ENCODE assay signal across 15 cellular contexts in genomic region chr3:175659951-175660350, GRCh38.
"Had no signal": no experiment of that assay in that cellular context is flagged by ENCODE, and none has a peak within 500 bp of the region (broad histone marks: within the 10 kb centered on the region; RNA-seq: fewer than 3 reads in every experiment).

No MANE protein-coding gene starts in this region.

- DNase-seq: activated CD4-positive, alpha-beta T cell treated with anti-CD3 and anti-CD28 coated beads, Interleukin-2, amount 50 U/mL, for 1 hour; activated CD4-positive, CD25-positive, alpha-beta regulatory T cell treated with anti-CD3 and anti-CD28 coated beads, Interleukin-2, amount 50 U/mL, for 72 hours; activated CD8-positive, alpha-beta memory T cell treated with anti-CD3 and anti-CD28 coated beads, Interleukin-2, amount 50 U/mL, for 4 hours; activated naive CD4-positive, alpha-beta T cell treated with anti-CD3 and anti-CD28 coated beads for 36 hours; activated T-cell treated with anti-CD3 and anti-CD28 coated beads, Interleukin-2, amount 50 U/mL, for 4 hours; anterior cingulate cortex; colonic mucosa; foreskin melanocyte; kidney glomerular epithelial cell; left ventricle myocardium superior; retina; stimulated activated naive B cell treated with anti-CD40 and anti-IgM and Interleukin-4, amounts not matched to agents 10 μg/mL and 1 μg/mL and 100 μg/mL, for 72 hours; upper lobe of left lung had no signal

- ATAC-seq: activated T-cell treated with anti-CD3 and anti-CD28 coated beads, Interleukin-2, amount 50 U/mL, for 4 hours; left ventricle myocardium superior; stimulated activated naive B cell treated with anti-CD40 and anti-IgM and Interleukin-4, amounts not matched to agents 10 μg/mL and 1 μg/mL and 100 μg/mL, for 72 hours had no signal

- H3K4me3 ChIP-seq: colonic mucosa, esophagus muscularis mucosa, thoracic aorta, upper lobe of left lung had no signal
